8 cellular contexts compared by ENCODE assay signal in the genomic region with DNA sequence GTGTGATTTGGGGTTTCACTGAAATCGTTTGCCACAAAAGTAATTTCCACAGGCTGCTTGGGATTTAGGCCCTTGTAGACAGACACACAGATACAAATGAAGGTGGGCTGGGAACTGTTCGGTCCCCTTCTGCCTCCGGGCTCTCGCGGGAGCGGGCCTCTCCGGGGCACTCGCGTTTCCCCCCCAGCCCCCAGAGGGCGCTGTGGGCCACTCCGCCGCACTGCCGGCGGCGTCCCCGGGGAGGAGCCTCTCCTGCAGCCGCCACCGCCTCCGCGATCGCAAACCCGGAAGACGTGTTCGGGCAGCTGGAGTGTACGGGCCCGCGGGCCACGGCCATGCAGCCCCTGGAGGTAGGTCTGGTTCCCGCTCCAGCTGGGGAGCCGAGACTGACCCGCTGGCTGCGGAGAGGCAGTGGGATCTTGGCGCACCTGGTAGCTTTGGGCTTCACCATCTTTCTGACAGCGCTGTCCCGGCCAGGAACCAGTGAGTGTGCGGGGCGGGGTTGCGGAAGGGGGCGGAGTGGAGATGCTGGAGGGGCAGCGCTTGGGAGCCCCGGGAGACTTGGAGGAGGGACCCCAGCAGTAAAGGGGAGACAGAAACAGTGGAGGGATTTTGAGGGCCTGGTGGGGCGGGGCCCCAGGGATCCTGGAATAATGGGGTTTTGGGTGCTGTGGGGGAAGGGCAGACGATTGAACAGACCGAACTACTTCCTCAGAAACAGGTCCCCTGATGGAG. TPM values are rescaled to one million over a fixed set of nuclear protein-coding genes. Genes with fewer than 3 reads are reported as not detected.
A peak's percentile ranks its signal among the peaks of the same experiment; 100 is the strongest.
DNase-seq lines count a peak whose midpoint lies in the region; ATAC-seq and TF ChIP-seq lines count a peak whose summit lies in the region.

A gene with protein sequence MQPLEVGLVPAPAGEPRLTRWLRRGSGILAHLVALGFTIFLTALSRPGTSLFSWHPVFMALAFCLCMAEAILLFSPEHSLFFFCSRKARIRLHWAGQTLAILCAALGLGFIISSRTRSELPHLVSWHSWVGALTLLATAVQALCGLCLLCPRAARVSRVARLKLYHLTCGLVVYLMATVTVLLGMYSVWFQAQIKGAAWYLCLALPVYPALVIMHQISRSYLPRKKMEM (plus strand): TSS at position 290 of the 735 bp plus-strand sequence. CDS start 46 bp downstream, at position 336.

- H3K36me3 Mint-ChIP-seq in activated naive CD4-positive, alpha-beta T cell treated with anti-CD3 and anti-CD28 coated beads, Interleukin-2, amount 50 U/mL, for 72 hours = peaks cover 0 to 17% of the 10 kb centered on the region in 2 donors

- no peaks in the 10 kb centered on the region for H3K9me3 ChIP-seq in HAP-1
- no peaks in the 10 kb centered on the region for H3K9me3 ChIP-seq in MG63
- no peaks in the 10 kb centered on the region for H3K9me3 ChIP-seq in SK-N-SH
- no peaks in the 10 kb centered on the region for H3K9me3 ChIP-seq in parathyroid adenoma (ENCODE audit: control insufficient read depth, low read length)
- no peaks in the 10 kb centered on the region for H3K9me3 ChIP-seq in tibial nerve

- peak; percentile 89 for TF ChIP-seq CTCF in SK-N-SH (IDR thresholded peaks at IDR 0.05)
- peak; percentile 88 for TF ChIP-seq CTCF in parathyroid adenoma (IDR thresholded peaks at IDR 0.05)
- TF ChIP-seq CTCF in tibial nerve (IDR thresholded peaks at IDR 0.05) = peak; percentile 92 to 98 (median 95)

- peak within 1 kb of the TSS; percentile 56 for H3K9ac ChIP-seq in SK-N-SH
- H3K9ac ChIP-seq in parathyroid adenoma = no peak within 1 kb of the TSS

- peak within 1 kb of the TSS; percentile 64 to 81; a peak in 3 of 4 replicates for H3K27ac ChIP-seq in SK-N-SH (ENCODE audit: low read depth in 2 of 2, low read length in 1 of 2)
- peak within 1 kb of the TSS; percentile 68 for H3K27ac ChIP-seq in parathyroid adenoma
- H3K27ac ChIP-seq in tibial nerve = peak within 1 kb of the TSS; percentile 60 to 86 (median 72)

- no peaks in the 10 kb centered on the region for H4K20me1 ChIP-seq in SK-N-SH (ENCODE audit: insufficient read depth)

- POLR2A ChIA-PET in SK-N-SH (lab: Yijun Ruan, JAX) = interaction anchor here (1.4 to 1.5 kb wide), 2 partner anchors 36 to 38 kb away, joined by 6 to 7 read pairs; no protein-coding TSS in a partner anchor

- TF ChIP-seq POLR2A in tibial nerve (IDR thresholded peaks at IDR 0.05) = peak in 1 of 2 donors; percentile 27

- CTCF ChIA-PET in SK-N-SH (lab: Yijun Ruan, JAX) = interaction anchor here (0.7 to 40.2 kb wide), 25 partner anchors 10 to 281 kb away, joined by 3 to 1710 read pairs (median 4); a partner anchor contains a TSS

- H2AFZ ChIP-seq in SK-N-SH (ENCODE audit: low read depth) (peak within 1 kb of the TSS; percentile 92), parathyroid adenoma (peak within 1 kb of the TSS; percentile 90)

- intact Hi-C loops in head of caudate nucleus (cut with DNase I) = loop anchor here (2.0 kb wide), 1 partner anchor 39 kb away; no protein-coding TSS in a partner anchor

- H3K4me3 ChIP-seq in GM08714 (ENCODE audit: low read length) = peak within 1 kb of the TSS; percentile 73
- H3K4me3 ChIP-seq in HAP-1 = peak within 1 kb of the TSS; percentile 99
- H3K4me3 ChIP-seq in MG63 = peak within 1 kb of the TSS; percentile 92
- peak within 1 kb of the TSS; percentile 96 to 100 for H3K4me3 ChIP-seq in SK-N-SH (ENCODE audit: low read depth in 2 of 2, low read length in 1 of 2)
- peak within 1 kb of the TSS; percentile 84 for H3K4me3 ChIP-seq in parathyroid adenoma (ENCODE audit: low read depth, low read length)
- peak within 1 kb of the TSS; percentile 57 to 89 (median 86) for H3K4me3 ChIP-seq in tibial nerve

- H3K9me2 ChIP-seq in SK-N-SH = no peaks in the 10 kb centered on the region

- in situ Hi-C loops in HAP-1 (cut with MboI; ENCODE audit: low sequenced_read_pairs) = no loop called here

- WGBS in SK-N-SH (ENCODE audit: low lambda C conversion rate) = under 1% methylated on average over 21 of the region's 44 CpGs
- WGBS in tibial nerve, 2 donors = 0% methylated on average over 20 to 42 of the region's 44 CpGs

- H3F3A ChIP-seq in SK-N-SH (replicated peaks; ENCODE audit: insufficient read depth) = no peaks in the 10 kb centered on the region

- H3K4me1 ChIP-seq in HAP-1 (peaks cover 7% of the 10 kb centered on the region; the same call in 1 of the 2 replicates), SK-N-SH (ENCODE audit: control insufficient read depth in 1 of 2, insufficient read depth in 2 of 2, low read depth in 1 of 2, low read length in 1 of 2) (peaks cover 0 to 19% of the 10 kb centered on the region in 2 experiments; a peak in 2 of 4 replicates), parathyroid adenoma (no peaks in the 10 kb centered on the region), tibial nerve (peaks cover 0 to 47% (median 17%) of the 10 kb centered on the region in 4 donors)

- H3K27me3 ChIP-seq in HAP-1 (ENCODE audit: low read depth) (no peaks in the 10 kb centered on the region), MG63 (no peaks in the 10 kb centered on the region), SK-N-SH (ENCODE audit: insufficient read depth) (no peaks in the 10 kb centered on the region), parathyroid adenoma (ENCODE audit: control insufficient read depth, insufficient read depth, low read length) (no peaks in the 10 kb centered on the region), tibial nerve (no peaks in the 10 kb centered on the region)

- H3K4me2 ChIP-seq in SK-N-SH (peak within 1 kb of the TSS; percentile 78), parathyroid adenoma (ENCODE audit: low read length) (peak within 1 kb of the TSS; percentile 74)

- H3K9me3 Mint-ChIP-seq in activated naive CD4-positive, alpha-beta T cell treated with anti-CD3 and anti-CD28 coated beads, Interleukin-2, amount 50 U/mL, for 72 hours = no peaks in the 10 kb centered on the region

- peak; percentile 90 for ATAC-seq in activated naive CD4-positive, alpha-beta T cell treated with anti-CD3 and anti-CD28 coated beads, Interleukin-2, amount 50 U/mL, for 72 hours

- peak within 1 kb of the TSS; percentile 91 to 96 for H3K27ac Mint-ChIP-seq in activated naive CD4-positive, alpha-beta T cell treated with anti-CD3 and anti-CD28 coated beads, Interleukin-2, amount 50 U/mL, for 72 hours

- H3K79me2 ChIP-seq in SK-N-SH (ENCODE audit: insufficient read depth) = peaks cover 19% of the 10 kb centered on the region
- H3K79me2 ChIP-seq in parathyroid adenoma = no peaks in the 10 kb centered on the region

- H3K36me3 ChIP-seq in HAP-1 (replicated peaks) (peaks cover 7% of the 10 kb centered on the region; the same call in 1 of the 2 replicates), MG63 (peaks cover 64% of the 10 kb centered on the region), SK-N-SH (replicated peaks in 1 of 2; ENCODE audit: control insufficient read depth in 1 of 2, insufficient read depth in 2 of 2, low read length in 1 of 2) (peaks cover 5 to 20% of the 10 kb centered on the region in 2 experiments), parathyroid adenoma (ENCODE audit: control insufficient read depth, insufficient read depth, low read length) (no peaks in the 10 kb centered on the region), tibial nerve (peaks cover 0 to 51% (median 0%) of the 10 kb centered on the region in 3 donors)

- TF ChIP-seq RAD21 in SK-N-SH (IDR thresholded peaks at IDR 0.05; ENCODE audit: low read length) = peak; percentile 51

- DNase-seq in HAP-1 (ENCODE audit: low spot score in 2 of 2) = peak; percentile 84 to 93
- DNase-seq in MG63 = peak; percentile 95
- DNase-seq in SK-N-SH = peak; percentile 95
- peak; percentile 92 to 97 for DNase-seq in activated naive CD4-positive, alpha-beta T cell treated with anti-CD3 and anti-CD28 coated beads, Interleukin-2, amount 50 U/mL, for 72 hours (ENCODE audit: low spot score in 2 of 2)
- DNase-seq in head of caudate nucleus = peak; percentile 59 to 95 (median 89)
- DNase-seq in tibial nerve (ENCODE audit: low spot score in 2 of 2) = peak; percentile 72 to 77

- TF ChIP-seq EP300 in SK-N-SH (IDR thresholded peaks at IDR 0.05; ENCODE audit: borderline replicate concordance in 1 of 2, low read depth in 1 of 2, low read length in 1 of 2) = peak; percentile 27 to 38; a peak in 1 of 4 replicates
- peak; percentile 29 to 85 for TF ChIP-seq EP300 in tibial nerve (IDR thresholded peaks at IDR 0.05)

TF ChIP-seq in SK-N-SH, 30 proteins besides CTCF, POLR2A, EP300 and RAD21 (continues in another document):
- TF ChIP-seq TCF12 (IDR thresholded peaks at IDR 0.05) = no peak
- TF ChIP-seq, protein P1, sequence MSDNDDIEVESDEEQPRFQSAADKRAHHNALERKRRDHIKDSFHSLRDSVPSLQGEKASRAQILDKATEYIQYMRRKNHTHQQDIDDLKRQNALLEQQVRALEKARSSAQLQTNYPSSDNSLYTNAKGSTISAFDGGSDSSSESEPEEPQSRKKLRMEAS (IDR thresholded peaks at IDR 0.05; ENCODE audit: low read depth) = no peak; the same call in 1 of the 2 replicates
- no peak for TF ChIP-seq FOSL2 (IDR thresholded peaks at IDR 0.05; ENCODE audit: borderline replicate concordance, low read depth)
- TF ChIP-seq, protein P2, sequence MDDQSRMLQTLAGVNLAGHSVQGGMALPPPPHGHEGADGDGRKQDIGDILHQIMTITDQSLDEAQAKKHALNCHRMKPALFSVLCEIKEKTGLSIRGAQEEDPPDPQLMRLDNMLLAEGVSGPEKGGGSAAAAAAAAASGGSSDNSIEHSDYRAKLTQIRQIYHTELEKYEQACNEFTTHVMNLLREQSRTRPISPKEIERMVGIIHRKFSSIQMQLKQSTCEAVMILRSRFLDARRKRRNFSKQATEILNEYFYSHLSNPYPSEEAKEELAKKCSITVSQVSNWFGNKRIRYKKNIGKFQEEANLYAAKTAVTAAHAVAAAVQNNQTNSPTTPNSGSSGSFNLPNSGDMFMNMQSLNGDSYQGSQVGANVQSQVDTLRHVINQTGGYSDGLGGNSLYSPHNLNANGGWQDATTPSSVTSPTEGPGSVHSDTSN (IDR thresholded peaks at IDR 0.05) = peak; percentile 37; the same call in 1 of the 2 replicates
- no peak for TF ChIP-seq NRF1 (IDR thresholded peaks at IDR 0.05; ENCODE audit: low read depth, low read length)

RNA-seq across cellular contexts. Expression of the gene that starts here (rescaled TPM):
- total RNA-seq in MG63 (2014; rRNA removed; shearing (Covaris generic); ENCODE audit: low replicate concordance) = 2.2 and 6.7 TPM in 2 replicates
- 5.4 and 8.9 TPM in 2 replicates for polyA plus RNA-seq in SK-N-SH (2012; rRNA removed)
- 3.5 and 4.9 TPM in 2 replicates for polyA plus RNA-seq in SK-N-SH (2012; cell fraction: cytosol; rRNA removed)
- 13.0 and 13.3 TPM in 2 replicates for polyA plus RNA-seq in SK-N-SH (2012; cell fraction: nucleus; rRNA removed)
- total RNA-seq in activated naive CD4-positive, alpha-beta T cell treated with anti-CD3 and anti-CD28 coated beads, Interleukin-2, amount 50 U/mL, for 72 hours = 10 to 100 TPM; 11.3 to 14.9 TPM
- 1 to 10 TPM; 4.4 to 8.4 (median 5.6) TPM for total RNA-seq in tibial nerve

Comparison
In these comparisons a context has a peak if more than half of its experiments do, and no peak if none do; other contexts are left out.
1. Peak in every context shown above with its lines: DNase-seq, ATAC-seq, H3K4me3 ChIP-seq and H3K27ac ChIP-seq.